Comparison of ENCODE assay signal across 20 cellular contexts in the genomic region with DNA sequence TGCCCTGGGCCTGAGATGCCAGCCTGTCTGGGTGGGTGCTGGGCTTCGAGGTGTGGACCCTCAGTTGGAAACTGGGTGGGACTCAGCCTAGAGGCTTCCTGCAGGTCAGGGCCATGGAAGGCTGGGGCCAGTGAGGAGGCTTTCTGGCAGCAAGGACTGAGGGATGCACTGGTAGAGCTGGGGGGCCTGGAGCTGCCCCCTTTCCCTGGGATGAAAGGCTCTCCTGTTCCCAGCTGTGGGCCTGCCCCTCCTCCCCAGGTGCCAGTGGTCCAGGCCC. TPM values are rescaled to one million over a fixed set of nuclear protein-coding genes. Genes with fewer than 3 reads are reported as not detected.
DNase-seq lines count a peak whose midpoint lies in the region; ATAC-seq and TF ChIP-seq lines count a peak whose summit lies in the region.
"Had no signal": no experiment of that assay in that cellular context is flagged by ENCODE, and none has a peak within 500 bp of the region (broad histone marks: within the 10 kb centered on the region; RNA-seq: fewer than 3 reads in every experiment).

No MANE protein-coding gene starts in this region.

- no peaks in the 10 kb centered on the region for H3K27me3 ChIP-seq in right cardiac atrium (ENCODE audit: control insufficient read depth, insufficient read depth)

- no peak for ATAC-seq in right cardiac atrium
- ATAC-seq in stimulated activated naive CD8-positive, alpha-beta T cell treated with anti-CD3 and anti-CD28 coated beads, Interleukin-15, amount 100 ng/mL, for 72 hours: no peak

- H3K27me3 Mint-ChIP-seq in nephron progenitor cell (ENCODE audit: low read depth, poor library complexity): peaks cover 78% of the 10 kb centered on the region
- peaks cover 52% of the 10 kb centered on the region for H3K27me3 Mint-ChIP-seq in activated CD4-positive, alpha-beta T cell treated with anti-CD3 and anti-CD28 coated beads, Interleukin-2, amount 10 ng/mL, durations not matched to agents 24 days and 14 days
- peaks cover 65% of the 10 kb centered on the region for H3K27me3 Mint-ChIP-seq in stimulated activated naive CD8-positive, alpha-beta T cell treated with anti-CD3 and anti-CD28 coated beads, Interleukin-15, amount 100 ng/mL, for 72 hours

- peak in 2 of 3 donors; percentile 43 to 49 for DNase-seq in right cardiac atrium
- no peak for DNase-seq in cardiac septum (ENCODE audit: low spot score)
- peak; percentile 1 for DNase-seq in nephron progenitor cell
- no peak for DNase-seq in activated CD4-positive, alpha-beta T cell treated with anti-CD3 and anti-CD28 coated beads, Interleukin-2, amount 10 ng/mL, durations not matched to agents 24 days and 14 days
- DNase-seq in stimulated activated naive CD8-positive, alpha-beta T cell treated with anti-CD3 and anti-CD28 coated beads, Interleukin-15, amount 100 ng/mL, for 72 hours: no peak
- DNase-seq in HuH-7 (ENCODE audit: low spot score): no peak
- DNase-seq: GM23248; HCEC 1CT; Karpas-422; MV-4-11; NCI-H1105 treated with DMSO at 0.1 percent for 48 hours; NCI-H2029 treated with DMSO at 0.1 percent for 48 hours; NCI-H226; NCI-H510A treated with DMSO at 0.1 percent for 48 hours; NCI-H748 treated with DMSO at 0.1 percent for 48 hours; NK-92 treated with Interleukin-12 subunit alpha and Interleukin-12 subunit beta, amount 100 ng/mL, for 24 hours had no signal

- intact Hi-C loops in right cardiac atrium (cut with DNase I) (loop anchor here in 3 of 4 donors (5.0 kb wide), 2 partner anchors 34 to 39 kb away; no protein-coding TSS in a partner anchor), cardiac septum (cut with DNase I) (loop anchor here (10.0 kb wide), 2 partner anchors 52 to 422 kb away; a partner anchor contains a TSS)
- intact Hi-C loops in activated CD4-positive, alpha-beta T cell treated with anti-CD3 and anti-CD28 coated beads, Interleukin-2, amount 10 ng/mL, durations not matched to agents 24 days and 14 days (cut with micrococcal nuclease): no loop called here

- peaks cover 11% of the 10 kb centered on the region for H3K9me3 Mint-ChIP-seq in nephron progenitor cell
- no peaks in the 10 kb centered on the region for H3K9me3 Mint-ChIP-seq in activated CD4-positive, alpha-beta T cell treated with anti-CD3 and anti-CD28 coated beads, Interleukin-2, amount 10 ng/mL, durations not matched to agents 24 days and 14 days
- no peaks in the 10 kb centered on the region for H3K9me3 Mint-ChIP-seq in stimulated activated naive CD8-positive, alpha-beta T cell treated with anti-CD3 and anti-CD28 coated beads, Interleukin-15, amount 100 ng/mL, for 72 hours

- peaks cover 13% of the 10 kb centered on the region for H3K36me3 Mint-ChIP-seq in nephron progenitor cell (ENCODE audit: low read depth)
- H3K36me3 Mint-ChIP-seq in activated CD4-positive, alpha-beta T cell treated with anti-CD3 and anti-CD28 coated beads, Interleukin-2, amount 10 ng/mL, durations not matched to agents 24 days and 14 days (ENCODE audit: low read depth): no peaks in the 10 kb centered on the region
- H3K36me3 Mint-ChIP-seq: CD4-positive, alpha-beta memory T cell; IgD-negative memory B cell had no signal

- no peaks in the 10 kb centered on the region for H3K9me3 ChIP-seq in right cardiac atrium (ENCODE audit: control insufficient read depth, low read length)

- no peak overlapping the region for H3K4me3 Mint-ChIP-seq in nephron progenitor cell
- no peak overlapping the region for H3K4me3 Mint-ChIP-seq in activated CD4-positive, alpha-beta T cell treated with anti-CD3 and anti-CD28 coated beads, Interleukin-2, amount 10 ng/mL, durations not matched to agents 24 days and 14 days
- H3K4me3 Mint-ChIP-seq in stimulated activated naive CD8-positive, alpha-beta T cell treated with anti-CD3 and anti-CD28 coated beads, Interleukin-15, amount 100 ng/mL, for 72 hours: no peak overlapping the region

- H3K27ac Mint-ChIP-seq in nephron progenitor cell: no peak overlapping the region
- H3K27ac Mint-ChIP-seq in activated CD4-positive, alpha-beta T cell treated with anti-CD3 and anti-CD28 coated beads, Interleukin-2, amount 10 ng/mL, durations not matched to agents 24 days and 14 days: no peak overlapping the region
- H3K27ac Mint-ChIP-seq in stimulated activated naive CD8-positive, alpha-beta T cell treated with anti-CD3 and anti-CD28 coated beads, Interleukin-15, amount 100 ng/mL, for 72 hours: no peak overlapping the region
- H3K27ac Mint-ChIP-seq: CD4-positive, alpha-beta memory T cell had no signal

- H3K27ac ChIP-seq in right cardiac atrium (ENCODE audit: low read length) (no peak overlapping the region), angular gyrus (ENCODE audit: low read depth, low read length) (peak overlapping the region; percentile 30)
- H3K27ac ChIP-seq: GM23248 had no signal

- WGBS in right cardiac atrium: 90% methylated on average over 1 of the region's 1 CpG

- H3K4me3 ChIP-seq in right cardiac atrium (ENCODE audit: low read length): no peak overlapping the region
- H3K4me3 ChIP-seq: GM23248 had no signal

- TF ChIP-seq CTCF in nephron progenitor cell (IDR thresholded peaks at IDR 0.05): no peak

- H3K4me1 ChIP-seq in right cardiac atrium (ENCODE audit: control insufficient read depth, insufficient read depth, low read length): no peaks in the 10 kb centered on the region

- peaks cover 21% of the 10 kb centered on the region for H3K4me1 Mint-ChIP-seq in nephron progenitor cell
- peaks cover 6% of the 10 kb centered on the region for H3K4me1 Mint-ChIP-seq in activated CD4-positive, alpha-beta T cell treated with anti-CD3 and anti-CD28 coated beads, Interleukin-2, amount 10 ng/mL, durations not matched to agents 24 days and 14 days
- peaks cover 30% of the 10 kb centered on the region for H3K4me1 Mint-ChIP-seq in stimulated activated naive CD8-positive, alpha-beta T cell treated with anti-CD3 and anti-CD28 coated beads, Interleukin-15, amount 100 ng/mL, for 72 hours

RNA-seq across cellular contexts. Expression of a gene that starts 2.5 kb away (rescaled TPM):
- total RNA-seq in right cardiac atrium (100 to 1,000 TPM; 143 to 264 (median 199) TPM), cardiac septum (191 TPM)
- polyA plus RNA-seq in right cardiac atrium: 243 TPM
- 0.44 and 1.4 TPM in 2 replicates for total RNA-seq in activated CD4-positive, alpha-beta T cell treated with anti-CD3 and anti-CD28 coated beads, Interleukin-2, amount 10 ng/mL, durations not matched to agents 24 days and 14 days
- total RNA-seq: CD4-positive, alpha-beta memory T cell had no signal
- polyA plus RNA-seq: CD4-positive, alpha-beta memory T cell had no signal

RNA-seq across cellular contexts. Expression of a gene that starts 6.6 kb away (rescaled TPM):
- total RNA-seq in right cardiac atrium: 1 to 10 TPM in 1 of 4 donors, not detected in 3; 9.0 TPM
- 29.5 TPM for polyA plus RNA-seq in right cardiac atrium
- 5.5 TPM for total RNA-seq in cardiac septum
- not detected in 2 replicates for total RNA-seq in activated CD4-positive, alpha-beta T cell treated with anti-CD3 and anti-CD28 coated beads, Interleukin-2, amount 10 ng/mL, durations not matched to agents 24 days and 14 days
- total RNA-seq: CD4-positive, alpha-beta memory T cell had no signal
- polyA plus RNA-seq: CD4-positive, alpha-beta memory T cell had no signal

RNA-seq across cellular contexts. Expression of a gene that starts 43.8 kb away (rescaled TPM):
- total RNA-seq in right cardiac atrium: 1 to 10 TPM in 1 of 4 donors, under 1 TPM in 3; 0.19 to 1.4 (median 0.78) TPM
- polyA plus RNA-seq in right cardiac atrium: 0.88 TPM
- total RNA-seq in cardiac septum: 0.48 TPM
- total RNA-seq in activated CD4-positive, alpha-beta T cell treated with anti-CD3 and anti-CD28 coated beads, Interleukin-2, amount 10 ng/mL, durations not matched to agents 24 days and 14 days: 0.09 TPM in 1 of 2 replicates, not detected in the other
- total RNA-seq: CD4-positive, alpha-beta memory T cell had no signal
- polyA plus RNA-seq: BJ; CD4-positive, alpha-beta memory T cell; IgD-negative memory B cell had no signal

Comparison
In these comparisons a context has a peak if more than half of its experiments do, and no peak if none do; other contexts are left out.
1. DNase-seq: peak in right cardiac atrium (2 of 3) and nephron progenitor cell (single experiment); none in cardiac septum (single experiment), activated CD4-positive, alpha-beta T cell treated with anti-CD3 and anti-CD28 coated beads, Interleukin-2, amount 10 ng/mL, durations not matched to agents 24 days and 14 days (single experiment), stimulated activated naive CD8-positive, alpha-beta T cell treated with anti-CD3 and anti-CD28 coated beads, Interleukin-15, amount 100 ng/mL, for 72 hours (0 of 2) and HuH-7 (single experiment).
2. RNA of a gene that starts 2.5 kb away (total RNA-seq): 143 to 264 TPM in right cardiac atrium and 191 TPM in cardiac septum (single experiment); 0.44 to 1.4 TPM in activated CD4-positive, alpha-beta T cell treated with anti-CD3 and anti-CD28 coated beads, Interleukin-2, amount 10 ng/mL, durations not matched to agents 24 days and 14 days; every median in the first group is over 10 times any median in the second.